ENCODE assay signal across 19 cellular contexts in the genomic region with DNA sequence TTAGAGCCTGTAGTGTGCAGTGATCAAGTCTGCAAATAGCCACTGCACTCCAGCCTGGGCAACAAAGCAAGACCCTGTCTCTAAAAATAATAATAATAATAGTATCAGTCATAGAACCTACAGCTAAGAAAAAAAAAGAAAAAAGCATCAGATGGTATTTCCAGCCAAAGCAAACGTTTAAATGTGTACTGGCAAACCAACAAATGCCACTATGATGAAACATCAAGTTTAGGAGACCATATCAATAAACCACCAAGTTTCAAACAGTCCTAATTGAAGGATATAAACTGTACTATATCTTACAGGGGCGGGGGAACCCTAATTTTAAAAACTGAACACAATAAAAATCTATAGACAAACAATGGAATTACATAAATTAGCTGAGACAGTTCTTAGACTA. TPM values are rescaled to one million over a fixed set of nuclear protein-coding genes. Genes with fewer than 3 reads are reported as not detected.
DNase-seq lines count a peak whose midpoint lies in the region; ATAC-seq and TF ChIP-seq lines count a peak whose summit lies in the region.
"Had no signal": no experiment of that assay in that cellular context is flagged by ENCODE, and none has a peak within 500 bp of the region (broad histone marks: within the 10 kb centered on the region; RNA-seq: fewer than 3 reads in every experiment).

No MANE protein-coding gene starts in this region.

- peaks cover 90% of the 10 kb centered on the region for H3K4me1 Mint-ChIP-seq in activated naive CD8-positive, alpha-beta T cell treated with anti-CD3 and anti-CD28 coated beads, Interleukin-2, amount 50 U/mL, for 24 hours
- peaks cover 60 to 73% of the 10 kb centered on the region in 2 donors for H3K4me1 Mint-ChIP-seq in effector memory CD8-positive, alpha-beta T cell (ENCODE audit: low read depth in 2 of 2)

- no peaks in the 10 kb centered on the region for H3K9me3 Mint-ChIP-seq in activated naive CD8-positive, alpha-beta T cell treated with anti-CD3 and anti-CD28 coated beads, Interleukin-2, amount 50 U/mL, for 24 hours
- H3K9me3 Mint-ChIP-seq in effector memory CD8-positive, alpha-beta T cell: no peaks in the 10 kb centered on the region
- H3K9me3 Mint-ChIP-seq: activated naive CD8-positive, alpha-beta T cell treated with anti-CD3 and anti-CD28 coated beads, Interleukin-2, amount 10 ng/mL, durations not matched to agents 7 days and 5 days; CD4-positive, alpha-beta memory T cell; mesothelial cell of epicardium; nephron progenitor cell had no signal

- peaks cover 7% of the 10 kb centered on the region for H3K36me3 Mint-ChIP-seq in activated naive CD8-positive, alpha-beta T cell treated with anti-CD3 and anti-CD28 coated beads, Interleukin-2, amount 50 U/mL, for 24 hours (ENCODE audit: low read depth)
- H3K36me3 Mint-ChIP-seq in effector memory CD8-positive, alpha-beta T cell (ENCODE audit: insufficient read depth): peaks cover 4% of the 10 kb centered on the region

- TF ChIP-seq EP300 in tibial nerve (IDR thresholded peaks at IDR 0.05): no peak

- no peak for ATAC-seq in activated naive CD8-positive, alpha-beta T cell treated with anti-CD3 and anti-CD28 coated beads, Interleukin-2, amount 50 U/mL, for 24 hours
- no peak for ATAC-seq in effector memory CD8-positive, alpha-beta T cell (replicated peaks)
- ATAC-seq in GM21723 (IDR thresholded peaks at IDR 0.05; ENCODE audit: unreplicated experiment): no peak
- ATAC-seq: left cardiac atrium had no signal

- no peak for TF ChIP-seq POLR2A in tibial nerve (IDR thresholded peaks at IDR 0.05)

- DNase-seq in AG10803 (ENCODE audit: low read depth) (peak; percentile 23), LHCN-M2 (ENCODE audit: low read depth) (peak; percentile 24), DMS79 treated with DMSO at 0.1 percent for 48 hours (lab: John Stamatoyannopoulos, UW) (no peak), tibial nerve (ENCODE audit: low spot score in 2 of 2) (no peak)
- no peak for DNase-seq in activated naive CD8-positive, alpha-beta T cell treated with anti-CD3 and anti-CD28 coated beads, Interleukin-2, amount 50 U/mL, for 24 hours
- DNase-seq in effector memory CD8-positive, alpha-beta T cell: no peak
- DNase-seq: activated naive CD8-positive, alpha-beta T cell treated with anti-CD3 and anti-CD28 coated beads, Interleukin-2, amount 10 ng/mL, durations not matched to agents 7 days and 5 days; CD4-positive, alpha-beta memory T cell; DND-41; KBM-7; left cardiac atrium; NCI-H1105 treated with DMSO at 0.1 percent for 48 hours; NCI-H510A treated with DMSO at 0.1 percent for 48 hours; nephron progenitor cell; stimulated activated CD4-positive, alpha-beta T cell treated with anti-CD3 and anti-CD28 coated beads, Interleukin-4, amount 100 ng/mL, for 4 hours had no signal

- no peak overlapping the region for H3K4me3 ChIP-seq in AG10803 (ENCODE audit: low read length)
- H3K4me3 ChIP-seq in liver (ENCODE audit: low read depth in 1 of 3, low read length in 3 of 3): no peak overlapping the region
- H3K4me3 ChIP-seq in tibial nerve: no peak overlapping the region
- H3K4me3 ChIP-seq: prostate gland had no signal

- 27% methylated on average over 2 of the region's 2 CpGs for WGBS in liver
- WGBS in tibial nerve, 2 donors: 57 to 58% methylated on average over 2 of the region's 2 CpGs

- no peaks in the 10 kb centered on the region for H3K36me3 ChIP-seq in liver (ENCODE audit: control insufficient read depth in 4 of 4, insufficient read depth in 3 of 4, low read depth in 1 of 4, low read length in 3 of 4)
- no peaks in the 10 kb centered on the region for H3K36me3 ChIP-seq in tibial nerve
- H3K36me3 ChIP-seq: prostate gland had no signal

- no peak overlapping the region for H3K9ac ChIP-seq in liver (ENCODE audit: low read depth in 1 of 2, low read length in 2 of 2)

- H3K27me3 Mint-ChIP-seq in activated naive CD8-positive, alpha-beta T cell treated with anti-CD3 and anti-CD28 coated beads, Interleukin-2, amount 50 U/mL, for 24 hours: no peaks in the 10 kb centered on the region
- H3K27me3 Mint-ChIP-seq in effector memory CD8-positive, alpha-beta T cell: no peaks in the 10 kb centered on the region
- H3K27me3 Mint-ChIP-seq: activated naive CD8-positive, alpha-beta T cell treated with anti-CD3 and anti-CD28 coated beads, Interleukin-2, amount 10 ng/mL, durations not matched to agents 7 days and 5 days; CD4-positive, alpha-beta memory T cell had no signal

- H3K4me1 ChIP-seq in liver (ENCODE audit: control insufficient read depth in 4 of 4, insufficient read depth in 4 of 4, low read length in 3 of 4) (peaks cover 13 to 73% (median 41%) of the 10 kb centered on the region in 4 donors), tibial nerve (peaks cover 4 to 93% (median 35%) of the 10 kb centered on the region in 4 donors)
- H3K4me1 ChIP-seq: prostate gland had no signal

- no peaks in the 10 kb centered on the region for H3K9me3 ChIP-seq in liver (ENCODE audit: control insufficient read depth in 4 of 4, low read length in 3 of 4)
- no peaks in the 10 kb centered on the region for H3K9me3 ChIP-seq in tibial nerve
- H3K9me3 ChIP-seq: prostate gland had no signal

- TF ChIP-seq RAD21 in liver (IDR thresholded peaks at IDR 0.05): no peak

- H3K27ac ChIP-seq in liver (ENCODE audit: low read depth in 1 of 2, low read length in 2 of 2): no peak overlapping the region
- no peak overlapping the region for H3K27ac ChIP-seq in tibial nerve
- H3K27ac ChIP-seq: prostate gland had no signal

- no peak overlapping the region for H3K4me3 Mint-ChIP-seq in activated naive CD8-positive, alpha-beta T cell treated with anti-CD3 and anti-CD28 coated beads, Interleukin-2, amount 50 U/mL, for 24 hours
- H3K4me3 Mint-ChIP-seq in effector memory CD8-positive, alpha-beta T cell: peak overlapping the region in 1 of 2 donors; percentile 32
- H3K4me3 Mint-ChIP-seq: activated naive CD8-positive, alpha-beta T cell treated with anti-CD3 and anti-CD28 coated beads, Interleukin-2, amount 10 ng/mL, durations not matched to agents 7 days and 5 days; mesothelial cell of epicardium; nephron progenitor cell had no signal

- no peak for TF ChIP-seq CTCF in AG10803 (conservative IDR thresholded peaks at IDR 0.05; ENCODE audit: low read length)
- no peak for TF ChIP-seq CTCF in liver (IDR thresholded peaks at IDR 0.05; ENCODE audit: low read depth, low read length, missing input control)
- no peak for TF ChIP-seq CTCF in tibial nerve (IDR thresholded peaks at IDR 0.05)

- H3K27ac Mint-ChIP-seq in activated naive CD8-positive, alpha-beta T cell treated with anti-CD3 and anti-CD28 coated beads, Interleukin-2, amount 50 U/mL, for 24 hours: peak overlapping the region; percentile 23
- H3K27ac Mint-ChIP-seq in effector memory CD8-positive, alpha-beta T cell: no peak overlapping the region
- H3K27ac Mint-ChIP-seq: activated naive CD8-positive, alpha-beta T cell treated with anti-CD3 and anti-CD28 coated beads, Interleukin-2, amount 10 ng/mL, durations not matched to agents 7 days and 5 days; mesothelial cell of epicardium; nephron progenitor cell had no signal

- H3K27me3 ChIP-seq in liver (ENCODE audit: control insufficient read depth in 4 of 4, insufficient read depth in 4 of 4, low read length in 3 of 4) (no peaks in the 10 kb centered on the region), tibial nerve (no peaks in the 10 kb centered on the region)

TF ChIP-seq in liver, 16 proteins besides CTCF, POLR2A, EP300 and RAD21:
- TF ChIP-seq HNF4A (conservative IDR thresholded peaks at IDR 0.05): peak; percentile 15 to 28
- no peak for TF ChIP-seq FOXA2 (IDR thresholded peaks at IDR 0.05)
- no peak for TF ChIP-seq HNF4G (IDR thresholded peaks at IDR 0.05)
- TF ChIP-seq RXRA (IDR thresholded peaks at IDR 0.05): peak in 1 of 2 donors; percentile 16
- TF ChIP-seq JUND (IDR thresholded peaks at IDR 0.05): no peak
- no peak for TF ChIP-seq ATF3 (IDR thresholded peaks at IDR 0.05)
- no peak for TF ChIP-seq EGR1 (IDR thresholded peaks at IDR 0.05; ENCODE audit: low read depth in 2 of 2)
- TF ChIP-seq FOXA1 (IDR thresholded peaks at IDR 0.05): no peak
- no peak for TF ChIP-seq NR2F2 (IDR thresholded peaks at IDR 0.05)
- TF ChIP-seq, protein P1, sequence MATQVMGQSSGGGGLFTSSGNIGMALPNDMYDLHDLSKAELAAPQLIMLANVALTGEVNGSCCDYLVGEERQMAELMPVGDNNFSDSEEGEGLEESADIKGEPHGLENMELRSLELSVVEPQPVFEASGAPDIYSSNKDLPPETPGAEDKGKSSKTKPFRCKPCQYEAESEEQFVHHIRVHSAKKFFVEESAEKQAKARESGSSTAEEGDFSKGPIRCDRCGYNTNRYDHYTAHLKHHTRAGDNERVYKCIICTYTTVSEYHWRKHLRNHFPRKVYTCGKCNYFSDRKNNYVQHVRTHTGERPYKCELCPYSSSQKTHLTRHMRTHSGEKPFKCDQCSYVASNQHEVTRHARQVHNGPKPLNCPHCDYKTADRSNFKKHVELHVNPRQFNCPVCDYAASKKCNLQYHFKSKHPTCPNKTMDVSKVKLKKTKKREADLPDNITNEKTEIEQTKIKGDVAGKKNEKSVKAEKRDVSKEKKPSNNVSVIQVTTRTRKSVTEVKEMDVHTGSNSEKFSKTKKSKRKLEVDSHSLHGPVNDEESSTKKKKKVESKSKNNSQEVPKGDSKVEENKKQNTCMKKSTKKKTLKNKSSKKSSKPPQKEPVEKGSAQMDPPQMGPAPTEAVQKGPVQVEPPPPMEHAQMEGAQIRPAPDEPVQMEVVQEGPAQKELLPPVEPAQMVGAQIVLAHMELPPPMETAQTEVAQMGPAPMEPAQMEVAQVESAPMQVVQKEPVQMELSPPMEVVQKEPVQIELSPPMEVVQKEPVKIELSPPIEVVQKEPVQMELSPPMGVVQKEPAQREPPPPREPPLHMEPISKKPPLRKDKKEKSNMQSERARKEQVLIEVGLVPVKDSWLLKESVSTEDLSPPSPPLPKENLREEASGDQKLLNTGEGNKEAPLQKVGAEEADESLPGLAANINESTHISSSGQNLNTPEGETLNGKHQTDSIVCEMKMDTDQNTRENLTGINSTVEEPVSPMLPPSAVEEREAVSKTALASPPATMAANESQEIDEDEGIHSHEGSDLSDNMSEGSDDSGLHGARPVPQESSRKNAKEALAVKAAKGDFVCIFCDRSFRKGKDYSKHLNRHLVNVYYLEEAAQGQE (IDR thresholded peaks at IDR 0.05): no peak
- TF ChIP-seq MAX (IDR thresholded peaks at IDR 0.05): no peak

RNA-seq across cellular contexts. Expression of gene UBP1, which starts 6.4 kb away (rescaled TPM):
- total RNA-seq in LHCN-M2 (2014; rRNA removed) (35.9 and 37.8 TPM in 2 replicates), liver (10 to 100 TPM; 15.7 to 36.9 TPM), tibial nerve (10 to 100 TPM; 51.4 to 71.4 (median 53.9) TPM)
- polyA plus RNA-seq in LHCN-M2 (2012): 27.1 TPM
- 10 to 100 TPM in 1 of 2 donors, 1 to 10 TPM in 1; 6.8 to 17.4 TPM for polyA plus RNA-seq in liver

Comparison
In these comparisons a context has a peak if more than half of its experiments do, and no peak if none do; other contexts are left out.
1. DNase-seq: peak in AG10803 (single experiment) and LHCN-M2 (single experiment); none in activated naive CD8-positive, alpha-beta T cell treated with anti-CD3 and anti-CD28 coated beads, Interleukin-2, amount 50 U/mL, for 24 hours (single experiment), DMS79 treated with DMSO at 0.1 percent for 48 hours (single experiment), tibial nerve (0 of 2) and effector memory CD8-positive, alpha-beta T cell (0 of 3).